Comparison of ENCODE assay signal across 1 cellular context in genomic region chr11:66421492-66422205, GRCh38.
TF ChIP-seq lines count a peak whose summit lies in the region.

No MANE protein-coding gene starts in this region.

TF ChIP-seq in HEK293, 187 proteins besides CTCF, POLR2A, EP300 and RAD21 (continued from another document):
- TF ChIP-seq ZNF623 (tag by site-specific recombination; IDR thresholded peaks at IDR 0.05): peak; percentile 30; the same call in 1 of the 2 replicates
- no peak for TF ChIP-seq ZNF341 (tag by site-specific recombination; IDR thresholded peaks at IDR 0.05; ENCODE audit: low read depth)
